ENCODE assay signal across 11 cellular contexts in the genomic region with DNA sequence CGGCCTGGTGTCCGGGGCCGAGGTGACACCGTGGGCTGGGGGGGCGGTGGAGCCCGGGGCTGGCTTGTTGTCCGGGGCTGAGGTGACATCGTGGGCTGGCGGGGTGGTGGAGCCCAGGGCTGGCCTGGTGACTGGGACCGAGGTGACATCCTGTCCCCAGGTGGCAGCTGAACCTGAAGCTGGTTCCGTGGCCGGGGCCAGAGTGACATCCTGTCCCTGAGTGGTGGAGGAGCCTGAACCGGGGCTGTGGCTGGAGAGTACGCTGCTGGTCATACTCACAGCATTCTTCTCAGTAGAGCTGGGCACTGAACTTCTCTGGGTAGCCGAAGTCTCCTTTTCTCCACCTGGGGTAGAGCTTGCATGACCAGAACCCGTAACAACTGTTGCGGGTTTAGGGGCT. TPM values are rescaled to one million over a fixed set of nuclear protein-coding genes. Genes with fewer than 3 reads are reported as not detected.
DNase-seq lines count a peak whose midpoint lies in the region; ATAC-seq, FAIRE-seq and TF ChIP-seq lines count a peak whose summit lies in the region.
"Had no signal": no experiment of that assay in that cellular context is flagged by ENCODE, and none has a peak within 500 bp of the region (broad histone marks: within the 10 kb centered on the region; RNA-seq: fewer than 3 reads in every experiment).

No MANE protein-coding gene starts in this region.

- H3K27me3 ChIP-seq in esophagus squamous epithelium (no peaks in the 10 kb centered on the region), MG63 (no peaks in the 10 kb centered on the region)
- H3K27me3 ChIP-seq: ovary had no signal

- H3K4me1 Mint-ChIP-seq in Calu3 (ENCODE audit: low read depth, unreplicated experiment) (peaks cover 43% of the 10 kb centered on the region), progenitor cell of endocrine pancreas (ENCODE audit: low read depth) (peaks cover 40% of the 10 kb centered on the region)

- H3K4me3 Mint-ChIP-seq in Calu3 (ENCODE audit: low read depth, unreplicated experiment) (peak overlapping the region; percentile 3), progenitor cell of endocrine pancreas (ENCODE audit: low read depth) (no peak overlapping the region)

- H3K9me3 ChIP-seq in SK-N-MC (ENCODE audit: low read depth, low read length): no peaks in the 10 kb centered on the region
- no peaks in the 10 kb centered on the region for H3K9me3 ChIP-seq in esophagus squamous epithelium
- H3K9me3 ChIP-seq in MG63: no peaks in the 10 kb centered on the region
- H3K9me3 ChIP-seq: ovary had no signal

- WGBS in esophagus squamous epithelium, 2 donors: 47 to 95% methylated on average over 3 to 5 of the region's 17 CpGs

- H3K36me3 ChIP-seq in SK-N-MC (ENCODE audit: insufficient read depth, low read length): peaks cover 1% of the 10 kb centered on the region; the same call in 1 of the 2 replicates
- peaks cover 0 to 6% (median 0%) of the 10 kb centered on the region in 3 donors for H3K36me3 ChIP-seq in esophagus squamous epithelium
- H3K36me3 ChIP-seq in MG63: no peaks in the 10 kb centered on the region
- H3K36me3 ChIP-seq: ovary had no signal

- ATAC-seq in GM19467 (IDR thresholded peaks at IDR 0.05; ENCODE audit: unreplicated experiment): no peak

- no TSS peak for BruUV-seq in Calu3 (replicated peaks; lab: Mats Ljungman, UMichigan)

- H3K36me3 Mint-ChIP-seq in Calu3 (ENCODE audit: insufficient read depth, unreplicated experiment) (peaks cover 42% of the 10 kb centered on the region), progenitor cell of endocrine pancreas (ENCODE audit: insufficient read depth) (peaks cover 4% of the 10 kb centered on the region)

- TF ChIP-seq CTCF in Calu3 (IDR thresholded peaks at IDR 0.05; ENCODE audit: unreplicated experiment): no peak
- TF ChIP-seq CTCF in esophagus squamous epithelium (IDR thresholded peaks at IDR 0.05): no peak
- no peak for TF ChIP-seq CTCF in progenitor cell of endocrine pancreas (IDR thresholded peaks at IDR 0.05; ENCODE audit: unreplicated experiment)

- peaks cover 65% of the 10 kb centered on the region for H3K27me3 Mint-ChIP-seq in Calu3 (ENCODE audit: unreplicated experiment)
- H3K27me3 Mint-ChIP-seq in progenitor cell of endocrine pancreas: no peaks in the 10 kb centered on the region

- H3K27ac Mint-ChIP-seq in Calu3 (ENCODE audit: unreplicated experiment) (peak overlapping the region; percentile 2), progenitor cell of endocrine pancreas (peak overlapping the region; percentile 94)

- H3K9me3 Mint-ChIP-seq in Calu3 (ENCODE audit: low read depth, unreplicated experiment): no peaks in the 10 kb centered on the region
- no peaks in the 10 kb centered on the region for H3K9me3 Mint-ChIP-seq in progenitor cell of endocrine pancreas (ENCODE audit: low read depth)

- no peak for FAIRE-seq in H54 (lab: Jason Lieb, UNC)

- DNase-seq in Calu3 (no peak), SK-N-MC (ENCODE audit: low read depth, low spot score) (no peak), esophagus squamous epithelium (lab: John Stamatoyannopoulos, UW) (no peak), progenitor cell of endocrine pancreas (ENCODE audit: low spot score, unreplicated experiment) (no peak), H54 (ENCODE audit: insufficient read length, low spot score) (no peak), MG63 (no peak)
- DNase-seq: EL; NCI-H524; stimulated activated CD4-positive, alpha-beta T cell treated with anti-CD3 and anti-CD28 coated beads, Interleukin-4, amount 100 ng/mL, for 4 hours had no signal

- no peak overlapping the region for H3K9ac ChIP-seq in SK-N-MC (ENCODE audit: insufficient read length)

- H3K4me3 ChIP-seq in SK-N-MC (no peak overlapping the region), esophagus squamous epithelium (peak overlapping the region; percentile 33 to 71 (median 54)), MG63 (no peak overlapping the region)
- H3K4me3 ChIP-seq: ovary had no signal

- intact Hi-C loops in Calu3 (cut with micrococcal nuclease; ENCODE audit: unreplicated experiment): loop anchor here (2.0 kb wide), 1 partner anchor 15 kb away; no protein-coding TSS in a partner anchor
- intact Hi-C loops in esophagus squamous epithelium (cut with DNase I): no loop called here

- CTCF ChIA-PET in Calu3 (lab: Charles Lee): interaction anchor here (0.6 to 3.4 kb wide), 5 partner anchors 15 to 756 kb away, joined by 3 to 25 read pairs (median 3); a partner anchor contains a TSS

- peaks cover 32 to 53% (median 32%) of the 10 kb centered on the region in 3 donors for H3K4me1 ChIP-seq in esophagus squamous epithelium

- TF ChIP-seq POLR2A in esophagus squamous epithelium (IDR thresholded peaks at IDR 0.05) (no peak), H54 (IDR thresholded peaks at IDR 0.05; ENCODE audit: low read depth, low read length) (no peak)

- H3K27ac ChIP-seq in SK-N-MC (peak overlapping the region; percentile 50; the same call in 1 of the 2 replicates), esophagus squamous epithelium (peak overlapping the region; percentile 91 to 98 (median 96))

RNA-seq across cellular contexts. Expression of a gene that starts 15.8 kb away (rescaled TPM):
- total RNA-seq in Calu3 (2022) (36.8 and 41.9 TPM in 2 replicates), esophagus squamous epithelium (10 to 100 TPM in 3 of 4 donors, 1 to 10 TPM in 1; 8.7 to 18.5 (median 11.1) TPM), progenitor cell of endocrine pancreas (46.0 and 52.2 TPM in 2 replicates)
- total RNA-seq in MG63 (2014; rRNA removed; shearing (Covaris generic); ENCODE audit: low replicate concordance): 9.1 and 11.0 TPM in 2 replicates

RNA-seq across cellular contexts. Expression of a gene that starts 16.6 kb away (rescaled TPM):
- total RNA-seq in Calu3 (2022): 58.9 and 60.0 TPM in 2 replicates
- total RNA-seq in esophagus squamous epithelium: 10 to 100 TPM; 34.0 to 59.1 (median 42.9) TPM
- 38.1 and 38.7 TPM in 2 replicates for total RNA-seq in progenitor cell of endocrine pancreas
- total RNA-seq in MG63 (2014; rRNA removed; shearing (Covaris generic); ENCODE audit: low replicate concordance): 97.2 and 100 TPM in 2 replicates

RNA-seq across cellular contexts. Expression of a gene that starts 18.3 kb away (rescaled TPM):
- total RNA-seq in Calu3 (2022) (1.1 and 1.8 TPM in 2 replicates), esophagus squamous epithelium (under 1 TPM in 3 of 4 donors, not detected in 1; 0.30 to 0.53 (median 0.38) TPM), progenitor cell of endocrine pancreas (21.1 and 25.7 TPM in 2 replicates)
- total RNA-seq in MG63 (2014; rRNA removed; shearing (Covaris generic); ENCODE audit: low replicate concordance): not detected in 2 replicates

RNA-seq across cellular contexts. Expression of a gene that starts 18.8 kb away (rescaled TPM):
- 236 TPM in 2 replicates for total RNA-seq in Calu3 (2022)
- total RNA-seq in esophagus squamous epithelium: 100 to 1,000 TPM in 1 of 4 donors, 10 to 100 TPM in 3; 70.8 to 122 (median 73.8) TPM
- 146 and 149 TPM in 2 replicates for total RNA-seq in progenitor cell of endocrine pancreas
- total RNA-seq in MG63 (2014; rRNA removed; shearing (Covaris generic); ENCODE audit: low replicate concordance): 220 and 236 TPM in 2 replicates

RNA-seq across cellular contexts. Expression of a gene that starts 51.6 kb away (rescaled TPM):
- total RNA-seq in Calu3 (2022): 38.7 and 41.1 TPM in 2 replicates
- total RNA-seq in esophagus squamous epithelium: 10 to 100 TPM; 33.1 to 67.7 (median 45.4) TPM
- total RNA-seq in progenitor cell of endocrine pancreas: 45.6 and 49.3 TPM in 2 replicates
- total RNA-seq in MG63 (2014; rRNA removed; shearing (Covaris generic); ENCODE audit: low replicate concordance): 48.9 TPM in 1 of 2 replicates, not detected in the other

Comparison
In these comparisons a context has a peak if more than half of its experiments do, and no peak if none do; other contexts are left out.
1. H3K4me3 ChIP-seq: peak in esophagus squamous epithelium (4 of 4); none in SK-N-MC (single experiment) and MG63 (single experiment).